ENCODE assay signal across 30 cellular contexts in the genomic region with DNA sequence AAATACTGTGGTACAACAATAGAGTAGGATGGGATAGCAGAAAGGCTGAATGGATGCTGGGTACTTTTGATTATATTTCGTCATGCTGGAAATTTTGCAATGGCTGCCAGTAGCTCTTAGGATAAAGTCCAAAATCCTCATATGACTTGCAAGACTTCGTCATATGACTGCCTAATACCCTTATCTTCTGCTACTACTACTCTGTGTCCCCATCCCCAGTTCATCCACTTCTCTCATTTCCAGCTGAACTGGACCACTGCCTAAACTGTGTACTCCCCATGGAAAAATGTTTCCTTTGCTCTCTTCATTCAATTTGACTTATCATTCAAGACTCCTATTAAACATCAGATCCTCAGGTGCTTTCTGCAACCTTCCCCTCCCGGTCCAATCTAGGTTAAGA.
"Had no signal": no experiment of that assay in that cellular context is flagged by ENCODE, and none has a peak within 500 bp of the region (broad histone marks: within the 10 kb centered on the region; RNA-seq: fewer than 3 reads in every experiment).

No MANE protein-coding gene starts in this region.

- H3K36me3 Mint-ChIP-seq: naive thymus-derived CD4-positive, alpha-beta T cell; natural killer cell; stimulated activated memory B cell treated with anti-CD40 and anti-IgM and Interleukin-4, amounts not matched to agents 10 μg/mL and 1 μg/mL and 100 μg/mL, for 72 hours; type B pancreatic cell had no signal

- FAIRE-seq: pancreas had no signal

- H3K4me3 ChIP-seq: pancreas, prostate gland, right atrium auricular region, skin epidermis, smooth muscle cell, spleen, suprapubic skin, testis, tibial artery, transverse colon, upper lobe of right lung, uterus had no signal

- ATAC-seq: naive thymus-derived CD4-positive, alpha-beta T cell; natural killer cell; pancreas; sciatic nerve; stimulated activated memory B cell treated with anti-CD40 and anti-IgM and Interleukin-4, amounts not matched to agents 10 μg/mL and 1 μg/mL and 100 μg/mL, for 72 hours; stimulated activated naive CD8-positive, alpha-beta T cell treated with anti-CD3 and anti-CD28 coated beads, Interleukin-15, amount 100 ng/mL, for 72 hours; stimulated activated naive CD8-positive, alpha-beta T cell treated with anti-CD3 and anti-CD28 coated beads, Interleukin-15, Interleukin-2, amounts not matched to agents 100 U/mL and 50 U/mL, for 24 hours; upper lobe of right lung had no signal

- H3K27ac ChIP-seq: neutrophil, pancreas, prostate gland, right atrium auricular region, skin epidermis, spleen, suprapubic skin, testis, tibial artery, transverse colon, upper lobe of right lung, uterus had no signal

- H3K27me3 ChIP-seq: neutrophil, pancreas, right atrium auricular region, spleen, suprapubic skin, testis, tibial artery, transverse colon, upper lobe of right lung, uterus had no signal

- H3K4me1 Mint-ChIP-seq: naive thymus-derived CD4-positive, alpha-beta T cell; natural killer cell; stimulated activated memory B cell treated with anti-CD40 and anti-IgM and Interleukin-4, amounts not matched to agents 10 μg/mL and 1 μg/mL and 100 μg/mL, for 72 hours; stimulated activated naive CD8-positive, alpha-beta T cell treated with anti-CD3 and anti-CD28 coated beads, Interleukin-15, amount 100 ng/mL, for 72 hours had no signal

- H3K4me3 Mint-ChIP-seq: naive thymus-derived CD4-positive, alpha-beta T cell; natural killer cell; nephron; stimulated activated memory B cell treated with anti-CD40 and anti-IgM and Interleukin-4, amounts not matched to agents 10 μg/mL and 1 μg/mL and 100 μg/mL, for 72 hours; stimulated activated naive CD8-positive, alpha-beta T cell treated with anti-CD3 and anti-CD28 coated beads, Interleukin-15, amount 100 ng/mL, for 72 hours; type B pancreatic cell had no signal

- H3K27ac Mint-ChIP-seq: naive thymus-derived CD4-positive, alpha-beta T cell; natural killer cell; nephron; stimulated activated memory B cell treated with anti-CD40 and anti-IgM and Interleukin-4, amounts not matched to agents 10 μg/mL and 1 μg/mL and 100 μg/mL, for 72 hours; stimulated activated naive CD8-positive, alpha-beta T cell treated with anti-CD3 and anti-CD28 coated beads, Interleukin-15, amount 100 ng/mL, for 72 hours; type B pancreatic cell had no signal

- H3K36me3 ChIP-seq: neutrophil, pancreas, prostate gland, right atrium auricular region, spleen, suprapubic skin, tibial artery, transverse colon, upper lobe of right lung, uterus had no signal

- H3K9me3 Mint-ChIP-seq: nephron, type B pancreatic cell had no signal

- DNase-seq: naive thymus-derived CD4-positive, alpha-beta T cell; natural killer cell; nucleus accumbens; pancreas; retina; spleen; stimulated activated CD4-positive, alpha-beta T cell treated with anti-CD3 and anti-CD28 coated beads, Interleukin-12 subunit alpha, Interleukin-12 subunit beta, amount 100 ng/mL, for 4 hours; stimulated activated CD4-positive, alpha-beta T cell treated with anti-CD3 and anti-CD28 coated beads, Interleukin-1b, Interleukin-23, amount 100 ng/mL, for 48 hours; stimulated activated CD4-positive, alpha-beta T cell treated with anti-CD3 and anti-CD28 coated beads, Interleukin-4, amount 100 ng/mL, for 1 hour; stimulated activated CD4-positive, alpha-beta T cell treated with anti-CD3 and anti-CD28 coated beads, Interleukin-4, amount 100 ng/mL, for 4 hours; stimulated activated CD8-positive, alpha-beta memory T cell treated with anti-CD3 and anti-CD28 coated beads, Interleukin-4, amount 100 ng/mL, for 48 hours; stimulated activated naive CD4-positive, alpha-beta T cell; stimulated activated naive CD8-positive, alpha-beta T cell treated with anti-CD3 and anti-CD28 coated beads, Interleukin-15, amount 100 ng/mL, for 72 hours; stimulated activated naive CD8-positive, alpha-beta T cell treated with anti-CD3 and anti-CD28 coated beads, Interleukin-15, Interleukin-2, amounts not matched to agents 100 U/mL and 50 U/mL, for 24 hours; substantia nigra; testis; tibial artery; transverse colon; upper lobe of right lung; uterus had no signal

- H3K9me3 ChIP-seq: neutrophil, pancreas, prostate gland, right atrium auricular region, suprapubic skin, testis, tibial artery, transverse colon, upper lobe of right lung, uterus had no signal

- H3K4me1 ChIP-seq: pancreas, prostate gland, right atrium auricular region, spleen, suprapubic skin, testis, tibial artery, transverse colon, upper lobe of right lung, uterus had no signal

- H3K4me2 ChIP-seq: smooth muscle cell had no signal

- H3K27me3 Mint-ChIP-seq: naive thymus-derived CD4-positive, alpha-beta T cell; stimulated activated memory B cell treated with anti-CD40 and anti-IgM and Interleukin-4, amounts not matched to agents 10 μg/mL and 1 μg/mL and 100 μg/mL, for 72 hours; stimulated activated naive CD8-positive, alpha-beta T cell treated with anti-CD3 and anti-CD28 coated beads, Interleukin-15, amount 100 ng/mL, for 72 hours; type B pancreatic cell had no signal
